In genomic region chr17:82458885-82459424, GRCh38 we compare ENCODE assay signal across 1 cellular context.
TF ChIP-seq lines count a peak whose summit lies in the region.

No MANE protein-coding gene starts in this region.

TF ChIP-seq in GM23338, 12 proteins besides CTCF, POLR2A, EP300 and RAD21 (continued from another document):
- TF ChIP-seq ZNF462 (CRISPR knock-in tag; IDR thresholded peaks at IDR 0.05) (no peak), JUNB (IDR thresholded peaks at IDR 0.05; ENCODE audit: unreplicated experiment) (no peak), EZH2phosphoT487 (IDR thresholded peaks at IDR 0.05; ENCODE audit: unreplicated experiment) (no peak)
